Comparison of ENCODE assay signal across 1 cellular context in genomic region chr10:100998991-100999741, GRCh38.
A peak's percentile ranks its signal among the peaks of the same experiment; 100 is the strongest.
TF ChIP-seq lines count a peak whose summit lies in the region.

No MANE protein-coding gene starts in this region.

TF ChIP-seq in HepG2, 621 proteins besides CTCF, POLR2A, EP300 and RAD21 (continued from another document and continues in another):
- TF ChIP-seq NR1H2 (CRISPR knock-in tag; IDR thresholded peaks at IDR 0.05; ENCODE audit: borderline replicate concordance, low read depth), result 0 out of 2 replicates have a peak, but pooled peaks have one; percentile 33
- TF ChIP-seq ZNF234 (CRISPR knock-in tag; conservative IDR thresholded peaks at IDR 0.05), result no peak
- TF ChIP-seq BRD4 (CRISPR knock-in tag; IDR thresholded peaks at IDR 0.05), result peak; percentile 35
- TF ChIP-seq RFXANK (CRISPR knock-in tag; IDR thresholded peaks at IDR 0.05), result no peak; the same call in 1 of the 2 replicates
- no peak for TF ChIP-seq ZBTB25 (CRISPR knock-in tag; IDR thresholded peaks at IDR 0.05)
- TF ChIP-seq ZBTB20 (CRISPR knock-in tag; IDR thresholded peaks at IDR 0.05; ENCODE audit: borderline replicate concordance, low read depth), result no peak
- TF ChIP-seq DNMT1 (CRISPR knock-in tag; IDR thresholded peaks at IDR 0.05), result peak; percentile 85; the same call in 1 of the 2 replicates
- TF ChIP-seq TOPORS (CRISPR knock-in tag; IDR thresholded peaks at IDR 0.05), result peak; percentile 78; the same call in 1 of the 2 replicates
- peak; percentile 41 for TF ChIP-seq RBM39 (IDR thresholded peaks at IDR 0.05; ENCODE audit: low read depth, low read length, poor library complexity, severe bottlenecking)
- peak; percentile 7; the same call in 1 of the 2 replicates for TF ChIP-seq ZNF275 (CRISPR knock-in tag; IDR thresholded peaks at IDR 0.05; ENCODE audit: borderline replicate concordance)
- TF ChIP-seq MLX (CRISPR knock-in tag; IDR thresholded peaks at IDR 0.05), result no peak; the same call in 1 of the 2 replicates
- TF ChIP-seq RARA (CRISPR knock-in tag; IDR thresholded peaks at IDR 0.05), result no peak
- peak; percentile 71; the same call in 1 of the 2 replicates for TF ChIP-seq TFDP1 (CRISPR knock-in tag; IDR thresholded peaks at IDR 0.05; ENCODE audit: borderline replicate concordance)
- 0 out of 2 replicates have a peak, but pooled peaks have one; percentile 7 for TF ChIP-seq ZNF12 (CRISPR knock-in tag; IDR thresholded peaks at IDR 0.05)
- no peak; the same call in 1 of the 2 replicates for TF ChIP-seq NRL (CRISPR knock-in tag; IDR thresholded peaks at IDR 0.05; ENCODE audit: borderline replicate concordance)
- 0 out of 2 replicates have a peak, but pooled peaks have one; percentile 3 for TF ChIP-seq PRDM15 (CRISPR knock-in tag; IDR thresholded peaks at IDR 0.05)
- no peak for TF ChIP-seq NR3C1 (CRISPR knock-in tag; IDR thresholded peaks at IDR 0.05)
- no peak; the same call in 1 of the 2 replicates for TF ChIP-seq ZFP90 (CRISPR knock-in tag; IDR thresholded peaks at IDR 0.05; ENCODE audit: borderline replicate concordance)
- TF ChIP-seq IRF1 (CRISPR knock-in tag; IDR thresholded peaks at IDR 0.05; ENCODE audit: low read depth), result no peak
- TF ChIP-seq ZNF703 (CRISPR knock-in tag; IDR thresholded peaks at IDR 0.05; ENCODE audit: borderline replicate concordance), result 0 out of 2 replicates have a peak, but pooled peaks have one; percentile 51
- TF ChIP-seq ZNF331 (CRISPR knock-in tag; IDR thresholded peaks at IDR 0.05), result 0 out of 2 replicates have a peak, but pooled peaks have one; percentile 38
- peak; percentile 87 for TF ChIP-seq ZNF580 (CRISPR knock-in tag; IDR thresholded peaks at IDR 0.05; ENCODE audit: borderline replicate concordance, low read depth)
- TF ChIP-seq ZNF556 (CRISPR knock-in tag; IDR thresholded peaks at IDR 0.05; ENCODE audit: borderline replicate concordance), result peak; percentile 80; the same call in 1 of the 2 replicates
- no peak; the same call in 1 of the 2 replicates for TF ChIP-seq ETV5 (CRISPR knock-in tag; IDR thresholded peaks at IDR 0.05; ENCODE audit: borderline replicate concordance)
- TF ChIP-seq JDP2 (CRISPR knock-in tag; IDR thresholded peaks at IDR 0.05; ENCODE audit: borderline replicate concordance), result no peak
- no peak for TF ChIP-seq RNF219 (CRISPR knock-in tag; IDR thresholded peaks at IDR 0.05)
- TF ChIP-seq SKIL (CRISPR knock-in tag; IDR thresholded peaks at IDR 0.05; ENCODE audit: borderline replicate concordance), result 0 out of 2 replicates have a peak, but pooled peaks have one; percentile 9
- no peak for TF ChIP-seq ZBTB1 (CRISPR knock-in tag; IDR thresholded peaks at IDR 0.05; ENCODE audit: borderline replicate concordance)
- no peak for TF ChIP-seq ZIK1 (CRISPR knock-in tag; IDR thresholded peaks at IDR 0.05; ENCODE audit: borderline replicate concordance, low read depth)
- no peak for TF ChIP-seq ZNF839 (CRISPR knock-in tag; IDR thresholded peaks at IDR 0.05; ENCODE audit: borderline replicate concordance)
- TF ChIP-seq XBP1 (CRISPR knock-in tag; IDR thresholded peaks at IDR 0.05), result no peak
- peak; percentile 59 for TF ChIP-seq ZNF770 (CRISPR knock-in tag; IDR thresholded peaks at IDR 0.05)
- TF ChIP-seq ZNF570 (CRISPR knock-in tag; IDR thresholded peaks at IDR 0.05; ENCODE audit: borderline replicate concordance), result no peak
- no peak for TF ChIP-seq HOXA7 (CRISPR knock-in tag; IDR thresholded peaks at IDR 0.05)
- TF ChIP-seq ZNF792 (CRISPR knock-in tag; IDR thresholded peaks at IDR 0.05), result 0 out of 2 replicates have a peak, but pooled peaks have one; percentile 31
- no peak; the same call in 1 of the 2 replicates for TF ChIP-seq ZNF44 (CRISPR knock-in tag; IDR thresholded peaks at IDR 0.05)
- TF ChIP-seq HMG20A (CRISPR knock-in tag; IDR thresholded peaks at IDR 0.05; ENCODE audit: borderline replicate concordance), result no peak
- peak; percentile 68 for TF ChIP-seq YEATS4 (CRISPR knock-in tag; IDR thresholded peaks at IDR 0.05; ENCODE audit: borderline replicate concordance)
- 0 out of 4 replicates have a peak, but pooled peaks of 1 of the 2 experiments have one; percentile 9 for TF ChIP-seq REST (IDR thresholded peaks at IDR 0.05; ENCODE audit: borderline replicate concordance in 1 of 2, low read depth in 1 of 2, low read length in 2 of 2)
- TF ChIP-seq SIX4 (CRISPR knock-in tag; IDR thresholded peaks at IDR 0.05), result no peak
